1 cellular context compared by ENCODE assay signal in the genomic region with DNA sequence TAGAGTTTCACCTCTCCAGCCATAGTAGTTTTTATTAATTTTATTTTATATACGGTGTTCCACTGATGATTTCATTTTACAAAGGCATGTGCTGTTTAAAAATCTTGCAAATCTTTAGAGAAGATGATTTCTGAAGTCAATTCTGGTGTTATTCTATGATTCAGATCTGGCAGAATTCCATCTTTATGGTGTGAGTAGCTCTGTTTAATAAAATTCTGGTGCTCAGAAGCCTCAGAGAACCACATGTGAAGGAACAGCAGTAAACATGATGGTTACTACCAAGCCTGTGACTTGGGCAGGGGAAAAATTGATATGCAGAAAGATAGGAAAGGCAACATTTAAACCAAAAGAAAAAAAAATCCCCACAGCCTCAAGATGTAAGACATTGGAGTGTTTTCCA.
TF ChIP-seq lines count a peak whose summit lies in the region.

No MANE protein-coding gene starts in this region.

TF ChIP-seq in IMR-90, 13 proteins besides CTCF, POLR2A, EP300 and RAD21:
- no peak for TF ChIP-seq NFE2L2 (IDR thresholded peaks at IDR 0.05; ENCODE audit: low read depth, low read length)
- TF ChIP-seq CEBPB (IDR thresholded peaks at IDR 0.05; ENCODE audit: low read depth, low read length), result no peak
- no peak for TF ChIP-seq MAZ (IDR thresholded peaks at IDR 0.05; ENCODE audit: borderline replicate concordance, low read depth, low read length)
- TF ChIP-seq RFX5 (IDR thresholded peaks at IDR 0.05; ENCODE audit: low read depth, low read length), result no peak
- TF ChIP-seq MXI1 (IDR thresholded peaks at IDR 0.05; ENCODE audit: borderline replicate concordance, low read depth, low read length), result no peak
- no peak for TF ChIP-seq RCOR1 (IDR thresholded peaks at IDR 0.05; ENCODE audit: insufficient replicate concordance, low read length)
- no peak for TF ChIP-seq MAFK (IDR thresholded peaks at IDR 0.05; ENCODE audit: low read depth, low read length)
- TF ChIP-seq BHLHE40 (IDR thresholded peaks at IDR 0.05; ENCODE audit: low read depth, low read length), result no peak
- TF ChIP-seq ELK1 (IDR thresholded peaks at IDR 0.05; ENCODE audit: borderline replicate concordance, low read depth, low read length), result no peak
